Comparison of ENCODE assay signal across 18 cellular contexts in genomic region chr15:41487802-41488201, GRCh38. TPM values are rescaled to one million over a fixed set of nuclear protein-coding genes. Genes with fewer than 3 reads are reported as not detected.
DNase-seq lines count a peak whose midpoint lies in the region; ATAC-seq, FAIRE-seq and TF ChIP-seq lines count a peak whose summit lies in the region.
"Had no signal": no experiment of that assay in that cellular context is flagged by ENCODE, and none has a peak within 500 bp of the region (broad histone marks: within the 10 kb centered on the region; RNA-seq: fewer than 3 reads in every experiment).

No MANE protein-coding gene starts in this region.

- dilution Hi-C loops in keratinocyte (cut with MboI; ENCODE audit: extremely low pct_ligation_motif_present, low sequenced_read_pairs), result no loop called here

- ATAC-seq in activated naive CD4-positive, alpha-beta T cell treated with anti-CD3 and anti-CD28 coated beads, Interleukin-2, amount 50 U/mL, for 72 hours, result peak in 1 of 2 donors; percentile 13
- peak; percentile 25 to 46 for ATAC-seq in activated T-cell treated with anti-CD3 and anti-CD28 coated beads, Interleukin-2, amount 50 U/mL, for 72 hours (replicated peaks in 1 of 2)
- no peak for ATAC-seq in left cardiac atrium
- ATAC-seq: SK-N-SH treated with all-trans-retinoic acid at 6 μM for 48 hours had no signal

- TF ChIP-seq CTCF in keratinocyte (optimal IDR thresholded peaks at IDR 0.05 in 1 of 3, IDR thresholded peaks at IDR 0.05 in 1 of 3, conservative IDR thresholded peaks at IDR 0.05 in 1 of 3; ENCODE audit: extremely low read depth in 1 of 3, insufficient read depth in 2 of 3, low read length in 3 of 3) (no peak), suprapubic skin (IDR thresholded peaks at IDR 0.05) (no peak)

- no peaks in the 10 kb centered on the region for H3K79me2 ChIP-seq in keratinocyte (ENCODE audit: control insufficient read depth, insufficient read depth, low read length)

- intact Hi-C loops in activated naive CD4-positive, alpha-beta T cell treated with anti-CD3 and anti-CD28 coated beads for 36 hours (cut with micrococcal nuclease), result no loop called here
- intact Hi-C loops in left cardiac atrium (cut with DNase I), result no loop called here

- TF ChIP-seq EP300 in suprapubic skin (IDR thresholded peaks at IDR 0.05), result no peak

- no peaks in the 10 kb centered on the region for H4K20me1 ChIP-seq in keratinocyte (ENCODE audit: control insufficient read depth, extremely low read depth, insufficient read depth, low read length)

- no peak for FAIRE-seq in keratinocyte (lab: Jason Lieb, UNC)
- FAIRE-seq: D721Med had no signal

- peaks cover 17% of the 10 kb centered on the region for H3K27me3 Mint-ChIP-seq in activated naive CD4-positive, alpha-beta T cell treated with anti-CD3 and anti-CD28 coated beads for 36 hours (ENCODE audit: low read depth)
- H3K27me3 Mint-ChIP-seq in activated T-cell treated with anti-CD3 and anti-CD28 coated beads, Interleukin-2, amount 50 U/mL, for 72 hours (ENCODE audit: low read depth), result peaks cover 25% of the 10 kb centered on the region
- H3K27me3 Mint-ChIP-seq in stimulated activated naive CD8-positive, alpha-beta T cell treated with anti-CD3 and anti-CD28 coated beads, Interleukin-15, Interleukin-2, amounts not matched to agents 100 ng/mL and 50 ng/mL, for 24 hours, result peaks cover 19% of the 10 kb centered on the region

- peaks cover 39% of the 10 kb centered on the region for H3K4me1 Mint-ChIP-seq in activated naive CD4-positive, alpha-beta T cell treated with anti-CD3 and anti-CD28 coated beads for 36 hours (ENCODE audit: low read depth)
- H3K4me1 Mint-ChIP-seq in activated T-cell treated with anti-CD3 and anti-CD28 coated beads, Interleukin-2, amount 50 U/mL, for 72 hours (ENCODE audit: low read depth), result peaks cover 76% of the 10 kb centered on the region
- peaks cover 52% of the 10 kb centered on the region for H3K4me1 Mint-ChIP-seq in stimulated activated naive CD8-positive, alpha-beta T cell treated with anti-CD3 and anti-CD28 coated beads, Interleukin-15, Interleukin-2, amounts not matched to agents 100 ng/mL and 50 ng/mL, for 24 hours (ENCODE audit: low read depth)

- peaks cover 0 to 6% of the 10 kb centered on the region in 2 donors for H3K36me3 Mint-ChIP-seq in activated naive CD4-positive, alpha-beta T cell treated with anti-CD3 and anti-CD28 coated beads, Interleukin-2, amount 50 U/mL, for 72 hours
- no peaks in the 10 kb centered on the region for H3K36me3 Mint-ChIP-seq in activated naive CD4-positive, alpha-beta T cell treated with anti-CD3 and anti-CD28 coated beads for 36 hours (ENCODE audit: low read depth)
- H3K36me3 Mint-ChIP-seq in activated T-cell treated with anti-CD3 and anti-CD28 coated beads, Interleukin-2, amount 50 U/mL, for 72 hours (ENCODE audit: insufficient read depth in 2 of 2), result peaks cover 1 to 6% of the 10 kb centered on the region in 2 donors
- peaks cover 11% of the 10 kb centered on the region for H3K36me3 Mint-ChIP-seq in stimulated activated naive CD8-positive, alpha-beta T cell treated with anti-CD3 and anti-CD28 coated beads, Interleukin-15, Interleukin-2, amounts not matched to agents 100 ng/mL and 50 ng/mL, for 24 hours (ENCODE audit: low read depth)

- H3K4me3 ChIP-seq in keratinocyte (ENCODE audit: control insufficient read depth in 2 of 3, extremely low read depth in 1 of 3, insufficient read depth in 2 of 3, low read depth in 1 of 3, low read length in 3 of 3) (no peak overlapping the region), suprapubic skin (no peak overlapping the region)
- H3K4me3 ChIP-seq: left ventricle myocardium inferior, thoracic aorta had no signal

- H3K27ac ChIP-seq in keratinocyte (ENCODE audit: control insufficient read depth, insufficient read depth, low read length) (no peak overlapping the region), suprapubic skin (no peak overlapping the region)
- H3K27ac ChIP-seq: left ventricle myocardium inferior, thoracic aorta had no signal

- H3K9me1 ChIP-seq in keratinocyte (ENCODE audit: control insufficient read depth, extremely low read depth, insufficient read depth, low read length), result no peaks in the 10 kb centered on the region

- H3K9ac ChIP-seq in keratinocyte (ENCODE audit: control insufficient read depth, extremely low read depth, insufficient read depth, low read length), result no peak overlapping the region

- CTCF ChIA-PET in activated naive CD4-positive, alpha-beta T cell treated with anti-CD3 and anti-CD28 coated beads for 36 hours (lab: Charles Lee), result no interaction called here

- no peaks in the 10 kb centered on the region for H3K9me3 ChIP-seq in keratinocyte (ENCODE audit: control insufficient read depth, low read depth, low read length)
- no peaks in the 10 kb centered on the region for H3K9me3 ChIP-seq in suprapubic skin
- H3K9me3 ChIP-seq: left ventricle myocardium inferior, thoracic aorta had no signal

- no peak overlapping the region for H2AFZ ChIP-seq in keratinocyte (ENCODE audit: control insufficient read depth, low read length)

- no peak for TF ChIP-seq POLR2A in suprapubic skin (IDR thresholded peaks at IDR 0.05)

- H3K4me1 ChIP-seq in keratinocyte (ENCODE audit: control insufficient read depth, extremely low read depth, insufficient read depth, low read length), result peaks cover 7% of the 10 kb centered on the region
- H3K4me1 ChIP-seq in suprapubic skin, result peaks cover 6% of the 10 kb centered on the region

- H3K27ac Mint-ChIP-seq in activated naive CD4-positive, alpha-beta T cell treated with anti-CD3 and anti-CD28 coated beads, Interleukin-2, amount 50 U/mL, for 72 hours, result peak overlapping the region; percentile 49 to 65
- H3K27ac Mint-ChIP-seq in activated naive CD4-positive, alpha-beta T cell treated with anti-CD3 and anti-CD28 coated beads for 36 hours, result no peak overlapping the region
- peak overlapping the region; percentile 83 for H3K27ac Mint-ChIP-seq in activated T-cell treated with anti-CD3 and anti-CD28 coated beads, Interleukin-2, amount 50 U/mL, for 72 hours
- H3K27ac Mint-ChIP-seq in stimulated activated naive CD8-positive, alpha-beta T cell treated with anti-CD3 and anti-CD28 coated beads, Interleukin-15, Interleukin-2, amounts not matched to agents 100 ng/mL and 50 ng/mL, for 24 hours, result peak overlapping the region; percentile 89
- H3K27ac Mint-ChIP-seq: nephron had no signal

- no peak overlapping the region for H3K4me2 ChIP-seq in keratinocyte (ENCODE audit: control insufficient read depth, extremely low read depth, insufficient read depth, low read depth, low read length)

- H3K36me3 ChIP-seq in keratinocyte (ENCODE audit: control insufficient read depth in 2 of 2, extremely low read depth in 1 of 2, insufficient read depth in 2 of 2, low read length in 2 of 2) (peaks cover 0 to 3% of the 10 kb centered on the region in 2 experiments), suprapubic skin (peaks cover 3% of the 10 kb centered on the region)
- H3K36me3 ChIP-seq: thoracic aorta had no signal

- no peak overlapping the region for H3K4me3 Mint-ChIP-seq in activated naive CD4-positive, alpha-beta T cell treated with anti-CD3 and anti-CD28 coated beads for 36 hours
- H3K4me3 Mint-ChIP-seq in activated T-cell treated with anti-CD3 and anti-CD28 coated beads, Interleukin-2, amount 50 U/mL, for 72 hours, result peak overlapping the region; percentile 2 to 23
- peak overlapping the region; percentile 74 for H3K4me3 Mint-ChIP-seq in stimulated activated naive CD8-positive, alpha-beta T cell treated with anti-CD3 and anti-CD28 coated beads, Interleukin-15, Interleukin-2, amounts not matched to agents 100 ng/mL and 50 ng/mL, for 24 hours
- H3K4me3 Mint-ChIP-seq: nephron had no signal

- 80% methylated on average over 2 of the region's 2 CpGs for WGBS in suprapubic skin

- no peaks in the 10 kb centered on the region for H3K27me3 ChIP-seq in keratinocyte (ENCODE audit: control insufficient read depth, extremely low read depth, insufficient read depth, low read length)
- H3K27me3 ChIP-seq in suprapubic skin, result peaks cover 11% of the 10 kb centered on the region

- H3K9me3 Mint-ChIP-seq in activated naive CD4-positive, alpha-beta T cell treated with anti-CD3 and anti-CD28 coated beads, Interleukin-2, amount 50 U/mL, for 72 hours, result no peaks in the 10 kb centered on the region
- H3K9me3 Mint-ChIP-seq in activated naive CD4-positive, alpha-beta T cell treated with anti-CD3 and anti-CD28 coated beads for 36 hours, result no peaks in the 10 kb centered on the region
- peaks cover 0 to 2% of the 10 kb centered on the region in 2 donors for H3K9me3 Mint-ChIP-seq in activated T-cell treated with anti-CD3 and anti-CD28 coated beads, Interleukin-2, amount 50 U/mL, for 72 hours
- peaks cover 4% of the 10 kb centered on the region for H3K9me3 Mint-ChIP-seq in stimulated activated naive CD8-positive, alpha-beta T cell treated with anti-CD3 and anti-CD28 coated beads, Interleukin-15, Interleukin-2, amounts not matched to agents 100 ng/mL and 50 ng/mL, for 24 hours
- H3K9me3 Mint-ChIP-seq: nephron had no signal

- no peak for DNase-seq in activated naive CD4-positive, alpha-beta T cell treated with anti-CD3 and anti-CD28 coated beads, Interleukin-2, amount 50 U/mL, for 72 hours (ENCODE audit: low spot score in 2 of 2)
- no peak for DNase-seq in activated naive CD4-positive, alpha-beta T cell treated with anti-CD3 and anti-CD28 coated beads for 36 hours
- DNase-seq in activated T-cell treated with anti-CD3 and anti-CD28 coated beads, Interleukin-2, amount 50 U/mL, for 72 hours, result peak; percentile 56 to 70
- DNase-seq in keratinocyte (ENCODE audit: low read depth, low spot score), result peak; percentile 21
- no peak for DNase-seq in left cardiac atrium
- no peak for DNase-seq in retina
- DNase-seq in suprapubic skin (ENCODE audit: low spot score in 2 of 2), result no peak
- DNase-seq: amniotic stem cell, erythroblast, KBM-7, left ventricle myocardium inferior, NCI-H1417 treated with DMSO at 0.1 percent for 48 hours, NCI-H345 had no signal

RNA-seq across cellular contexts. Expression of gene ITPKA, which starts 5.9 kb away (rescaled TPM):
- total RNA-seq in activated naive CD4-positive, alpha-beta T cell treated with anti-CD3 and anti-CD28 coated beads, Interleukin-2, amount 50 U/mL, for 72 hours, result 1 to 10 TPM; 1.2 to 7.1 TPM
- 1 to 10 TPM; 1.0 to 1.7 TPM for total RNA-seq in activated naive CD4-positive, alpha-beta T cell treated with anti-CD3 and anti-CD28 coated beads for 36 hours
- total RNA-seq in activated T-cell treated with anti-CD3 and anti-CD28 coated beads, Interleukin-2, amount 50 U/mL, for 72 hours, result 10 to 100 TPM; 12.9 to 14.9 TPM
- 0.12 to 0.14 TPM in 2 of 3 replicates, not detected in the other for polyA plus RNA-seq in keratinocyte
- not detected for polyA plus RNA-seq in keratinocyte (2011; ENCODE audit: low read depth)
- polyA plus RNA-seq in keratinocyte (2011; cell fraction: cytosol; rRNA removed), result 0.22 TPM in 1 of 2 replicates, not detected in the other
- 0.15 TPM in 1 of 2 replicates, not detected in the other for polyA plus RNA-seq in keratinocyte (2011; cell fraction: nucleus; rRNA removed)
- 0.11 TPM in 1 of 2 replicates, not detected in the other for polyA plus RNA-seq in keratinocyte (2012; ENCODE audit: low replicate concordance)
- polyA minus RNA-seq in keratinocyte, result not detected in 3 replicates
- polyA minus RNA-seq in keratinocyte (2011; cell fraction: cytosol; rRNA and poly(A)+ RNA removed), result 3.3 TPM
- not detected in 2 replicates for polyA minus RNA-seq in keratinocyte (2011; cell fraction: nucleus; rRNA and poly(A)+ RNA removed)
- 1 to 10 TPM in 1 of 2 donors, under 1 TPM in 1; 0.71 to 1.6 TPM for total RNA-seq in left cardiac atrium
- total RNA-seq in suprapubic skin, result 1 to 10 TPM in 1 of 4 donors, under 1 TPM in 1, not detected in 2; 0.30 to 1.5 TPM

RNA-seq across cellular contexts. Expression of gene LTK, which starts 25.8 kb away (rescaled TPM):
- under 1 TPM; 0.20 to 0.51 TPM for total RNA-seq in activated naive CD4-positive, alpha-beta T cell treated with anti-CD3 and anti-CD28 coated beads, Interleukin-2, amount 50 U/mL, for 72 hours
- total RNA-seq in activated naive CD4-positive, alpha-beta T cell treated with anti-CD3 and anti-CD28 coated beads for 36 hours, result not detected
- 1 to 10 TPM in 1 of 2 donors, under 1 TPM in 1; 0.72 to 1.7 TPM for total RNA-seq in activated T-cell treated with anti-CD3 and anti-CD28 coated beads, Interleukin-2, amount 50 U/mL, for 72 hours
- polyA plus RNA-seq in keratinocyte, result not detected in 3 replicates
- polyA plus RNA-seq in keratinocyte (2011; ENCODE audit: low read depth), result not detected
- polyA plus RNA-seq in keratinocyte (2011; cell fraction: cytosol; rRNA removed), result not detected in 2 replicates
- not detected in 2 replicates for polyA plus RNA-seq in keratinocyte (2011; cell fraction: nucleus; rRNA removed)
- polyA plus RNA-seq in keratinocyte (2012; ENCODE audit: low replicate concordance), result not detected in 2 replicates
- not detected in 3 replicates for polyA minus RNA-seq in keratinocyte
- not detected for polyA minus RNA-seq in keratinocyte (2011; cell fraction: cytosol; rRNA and poly(A)+ RNA removed)
- not detected in 2 replicates for polyA minus RNA-seq in keratinocyte (2011; cell fraction: nucleus; rRNA and poly(A)+ RNA removed)
- total RNA-seq in left cardiac atrium (under 1 TPM; 0.50 to 0.68 TPM), suprapubic skin (1 to 10 TPM in 1 of 4 donors, under 1 TPM in 3; 0.57 to 2.8 (median 0.66) TPM)

RNA-seq across cellular contexts. Expression of gene RPAP1, which starts 56.3 kb away (rescaled TPM):
- 10 to 100 TPM; 47.8 to 66.3 TPM for total RNA-seq in activated naive CD4-positive, alpha-beta T cell treated with anti-CD3 and anti-CD28 coated beads, Interleukin-2, amount 50 U/mL, for 72 hours
- 10 to 100 TPM; 48.4 to 49.5 TPM for total RNA-seq in activated naive CD4-positive, alpha-beta T cell treated with anti-CD3 and anti-CD28 coated beads for 36 hours
- total RNA-seq in activated T-cell treated with anti-CD3 and anti-CD28 coated beads, Interleukin-2, amount 50 U/mL, for 72 hours, result 10 to 100 TPM; 43.5 to 48.5 TPM
- 5.9 to 12.6 TPM (median 11.6 TPM) in 3 replicates for polyA plus RNA-seq in keratinocyte
- 11.2 TPM for polyA plus RNA-seq in keratinocyte (2011; ENCODE audit: low read depth)
- polyA plus RNA-seq in keratinocyte (2011; cell fraction: cytosol; rRNA removed), result 8.7 and 11.7 TPM in 2 replicates
- polyA plus RNA-seq in keratinocyte (2011; cell fraction: nucleus; rRNA removed), result 32.2 and 36.3 TPM in 2 replicates
- polyA plus RNA-seq in keratinocyte (2012; ENCODE audit: low replicate concordance), result 14.6 and 22.9 TPM in 2 replicates
- polyA minus RNA-seq in keratinocyte, result 9.3 to 50.7 TPM (median 16.2 TPM) in 3 replicates
- 15.2 TPM for polyA minus RNA-seq in keratinocyte (2011; cell fraction: cytosol; rRNA and poly(A)+ RNA removed)
- 20.3 and 28.6 TPM in 2 replicates for polyA minus RNA-seq in keratinocyte (2011; cell fraction: nucleus; rRNA and poly(A)+ RNA removed)
- total RNA-seq in left cardiac atrium, result 10 to 100 TPM; 18.3 to 20.1 TPM
- total RNA-seq in suprapubic skin, result 10 to 100 TPM; 21.6 to 50.2 (median 44.3) TPM

Comparison
In these comparisons a context has a peak if more than half of its experiments do, and no peak if none do; other contexts are left out.
1. ATAC-seq: peak in activated T-cell treated with anti-CD3 and anti-CD28 coated beads, Interleukin-2, amount 50 U/mL, for 72 hours (2 of 2); none in left cardiac atrium (0 of 2).
2. DNase-seq: peak in activated T-cell treated with anti-CD3 and anti-CD28 coated beads, Interleukin-2, amount 50 U/mL, for 72 hours (2 of 2) and keratinocyte (single experiment); none in activated naive CD4-positive, alpha-beta T cell treated with anti-CD3 and anti-CD28 coated beads, Interleukin-2, amount 50 U/mL, for 72 hours (0 of 2), activated naive CD4-positive, alpha-beta T cell treated with anti-CD3 and anti-CD28 coated beads for 36 hours (single experiment), left cardiac atrium (single experiment), retina (single experiment) and suprapubic skin (0 of 2).